8 cellular contexts compared by ENCODE assay signal in genomic region chr4:11424000-11424399, GRCh38. TPM values are rescaled to one million over a fixed set of nuclear protein-coding genes. Genes with fewer than 3 reads are reported as not detected.
DNase-seq lines count a peak whose midpoint lies in the region; ATAC-seq and TF ChIP-seq lines count a peak whose summit lies in the region.

No MANE protein-coding gene starts in this region.

- no peak for ATAC-seq in CD4-positive, CD25-positive, alpha-beta regulatory T cell (ENCODE audit: low read depth in 2 of 2)
- peak; percentile 53 for ATAC-seq in GM18502 (IDR thresholded peaks at IDR 0.05; ENCODE audit: poor library complexity, unreplicated experiment)
- ATAC-seq in naive thymus-derived CD8-positive, alpha-beta T cell: peak in 1 of 2 donors; percentile 33

- peak in 2 of 3 donors; percentile 18 to 50 for DNase-seq in CD4-positive, CD25-positive, alpha-beta regulatory T cell
- peak; percentile 30 for DNase-seq in NCI-H146 (lab: John Stamatoyannopoulos, UW)
- peak; percentile 47 for DNase-seq in mammary epithelial cell
- peak in 6 of 10 donors; percentile 9 to 35 (median 22) for DNase-seq in naive thymus-derived CD8-positive, alpha-beta T cell
- no peak for DNase-seq in foreskin melanocyte
- DNase-seq in mucosa of gallbladder (ENCODE audit: low spot score): no peak
- DNase-seq in EL: no peak

- no peak overlapping the region for H3K27ac Mint-ChIP-seq in CD4-positive, CD25-positive, alpha-beta regulatory T cell
- no peak overlapping the region for H3K27ac Mint-ChIP-seq in naive thymus-derived CD8-positive, alpha-beta T cell

- H3K4me3 ChIP-seq in CD4-positive, CD25-positive, alpha-beta regulatory T cell (ENCODE audit: low read depth, low read length): no peak overlapping the region
- no peak overlapping the region for H3K4me3 ChIP-seq in mammary epithelial cell (replicated peaks in 1 of 3; ENCODE audit: insufficient read depth in 1 of 3, low read depth in 2 of 3, low read length in 3 of 3)

- dilution Hi-C loops in mammary epithelial cell (cut with HindIII; ENCODE audit: low sequenced_read_pairs): no loop called here

- TF ChIP-seq CTCF in mammary epithelial cell (conservative IDR thresholded peaks at IDR 0.05 in 1 of 2, IDR thresholded peaks at IDR 0.05 in 1 of 2; ENCODE audit: extremely low read depth in 1 of 2, insufficient read depth in 1 of 2, low read depth in 1 of 2, low read length in 2 of 2): peak; percentile 39 to 65

- intact Hi-C loops in mammary epithelial cell (cut with micrococcal nuclease): loop anchor here (1.0 to 10.0 kb wide), 3 partner anchors 349 to 869 kb away; no protein-coding TSS in a partner anchor

- H3K79me2 ChIP-seq in mammary epithelial cell (ENCODE audit: insufficient read depth, low read length): peaks cover 96% of the 10 kb centered on the region

- H3K27ac ChIP-seq in CD4-positive, CD25-positive, alpha-beta regulatory T cell (ENCODE audit: insufficient read depth, low read length, poor library complexity, severe bottlenecking): no peak overlapping the region
- H3K27ac ChIP-seq in mammary epithelial cell (ENCODE audit: insufficient read depth, low read depth, low read length): no peak overlapping the region

- H4K20me1 ChIP-seq in mammary epithelial cell (ENCODE audit: insufficient read depth, low read length): no peaks in the 10 kb centered on the region

- peaks cover 17% of the 10 kb centered on the region for H3K4me1 ChIP-seq in CD4-positive, CD25-positive, alpha-beta regulatory T cell (ENCODE audit: control insufficient read depth, insufficient read depth, low read length, poor library complexity, severe bottlenecking)
- peaks cover 45% of the 10 kb centered on the region for H3K4me1 ChIP-seq in mammary epithelial cell (ENCODE audit: insufficient read depth, low read length)

- H3K27me3 ChIP-seq in CD4-positive, CD25-positive, alpha-beta regulatory T cell (ENCODE audit: control insufficient read depth, insufficient read depth, low read length): no peaks in the 10 kb centered on the region
- H3K27me3 ChIP-seq in mammary epithelial cell (ENCODE audit: insufficient read depth, low read length): no peaks in the 10 kb centered on the region

- H3K4me2 ChIP-seq in mammary epithelial cell (ENCODE audit: insufficient read depth, low read depth, low read length): peak overlapping the region; percentile 98

- peaks cover 28% of the 10 kb centered on the region for H3K27me3 Mint-ChIP-seq in CD4-positive, CD25-positive, alpha-beta regulatory T cell
- H3K27me3 Mint-ChIP-seq in naive thymus-derived CD8-positive, alpha-beta T cell: peaks cover 8 to 24% (median 17%) of the 10 kb centered on the region in 5 donors

- no peaks in the 10 kb centered on the region for H3K9me3 Mint-ChIP-seq in CD4-positive, CD25-positive, alpha-beta regulatory T cell
- no peaks in the 10 kb centered on the region for H3K9me3 Mint-ChIP-seq in naive thymus-derived CD8-positive, alpha-beta T cell

- no peaks in the 10 kb centered on the region for H3K36me3 ChIP-seq in CD4-positive, CD25-positive, alpha-beta regulatory T cell (ENCODE audit: control insufficient read depth, insufficient read depth, low read length)
- peaks cover 14% of the 10 kb centered on the region for H3K36me3 ChIP-seq in mammary epithelial cell (ENCODE audit: insufficient read depth, low read length)

- in situ Hi-C loops in mammary epithelial cell (cut with MboI; ENCODE audit: low sequenced_read_pairs in 2 of 2): no loop called here

- H2AFZ ChIP-seq in mammary epithelial cell (ENCODE audit: low read depth, low read length): no peak overlapping the region

- no peak overlapping the region for H3K9ac ChIP-seq in mammary epithelial cell (ENCODE audit: insufficient read depth, low read length)

- no peaks in the 10 kb centered on the region for H3K36me3 Mint-ChIP-seq in CD4-positive, CD25-positive, alpha-beta regulatory T cell
- no peaks in the 10 kb centered on the region for H3K36me3 Mint-ChIP-seq in naive thymus-derived CD8-positive, alpha-beta T cell

- POLR2A ChIA-PET in naive thymus-derived CD8-positive, alpha-beta T cell (lab: Charles Lee): interaction anchor here (0.6 to 1.2 kb wide), 2 partner anchors 758 to 963 kb away, joined by 3 to 7 read pairs; no protein-coding TSS in a partner anchor

- no TSS peak for BruUV-seq in mammary epithelial cell (replicated peaks; lab: Mats Ljungman, UMichigan)

- 0% methylated on average over 3 of the region's 4 CpGs for WGBS in mammary epithelial cell (ENCODE audit: low coverage, missing lambda C conversion rate)

- H3K4me1 Mint-ChIP-seq in CD4-positive, CD25-positive, alpha-beta regulatory T cell: peaks cover 0 to 16% (median 7%) of the 10 kb centered on the region in 4 donors
- H3K4me1 Mint-ChIP-seq in naive thymus-derived CD8-positive, alpha-beta T cell: peaks cover 5 to 37% (median 15%) of the 10 kb centered on the region in 4 donors

- no peaks in the 10 kb centered on the region for H3K9me3 ChIP-seq in CD4-positive, CD25-positive, alpha-beta regulatory T cell (ENCODE audit: control insufficient read depth in 2 of 2, low read length in 2 of 2)
- no peaks in the 10 kb centered on the region for H3K9me3 ChIP-seq in mammary epithelial cell (replicated peaks; ENCODE audit: insufficient read depth, low read length)

- CTCF ChIA-PET in mammary epithelial cell (lab: Charles Lee; ENCODE audit: low non-redundant PET): interaction anchor here (0.7 to 1.0 kb wide), 3 partner anchors 215 to 818 kb away, joined by 3 to 9 read pairs (median 4); no protein-coding TSS in a partner anchor

- no peak overlapping the region for H3K4me3 Mint-ChIP-seq in CD4-positive, CD25-positive, alpha-beta regulatory T cell
- H3K4me3 Mint-ChIP-seq in naive thymus-derived CD8-positive, alpha-beta T cell: no peak overlapping the region

RNA-seq across cellular contexts. Expression of gene HS3ST1, which starts 4.7 kb away (rescaled TPM):
- not detected for total RNA-seq in CD4-positive, CD25-positive, alpha-beta regulatory T cell
- under 1 TPM in 1 of 4 donors, not detected in 3; 0.08 TPM for polyA plus RNA-seq in CD4-positive, CD25-positive, alpha-beta regulatory T cell
- total RNA-seq in mammary epithelial cell (10 to 100 TPM in 1 of 2 donors, 1 to 10 TPM in 1; 5.2 to 20.7 TPM), mucosa of gallbladder (41.1 TPM)
- 6.6 TPM for polyA plus RNA-seq in mammary epithelial cell
- polyA minus RNA-seq in mammary epithelial cell: 3.2 TPM
- total RNA-seq in naive thymus-derived CD8-positive, alpha-beta T cell: under 1 TPM; 0.60 to 0.86 TPM
- polyA plus RNA-seq in naive thymus-derived CD8-positive, alpha-beta T cell: not detected

Comparison
In these comparisons a context has a peak if more than half of its experiments do, and no peak if none do; other contexts are left out.
1. DNase-seq: peak in CD4-positive, CD25-positive, alpha-beta regulatory T cell (2 of 3), NCI-H146 (single experiment), mammary epithelial cell (single experiment) and naive thymus-derived CD8-positive, alpha-beta T cell (6 of 10); none in foreskin melanocyte (single experiment), mucosa of gallbladder (single experiment) and EL (single experiment).